7 cellular contexts compared by ENCODE assay signal in genomic region chr3:30659270-30660127, GRCh38. TPM values are rescaled to one million over a fixed set of nuclear protein-coding genes. Genes with fewer than 3 reads are reported as not detected.
DNase-seq lines count a peak whose midpoint lies in the region; ATAC-seq, FAIRE-seq and TF ChIP-seq lines count a peak whose summit lies in the region.

No MANE protein-coding gene starts in this region.

- peaks cover 99% of the 10 kb centered on the region for H3K4me1 Mint-ChIP-seq in activated CD8-positive, alpha-beta T cell treated with anti-CD3 and anti-CD28 coated beads for 36 hours (ENCODE audit: low read depth)
- H3K4me1 Mint-ChIP-seq in stimulated activated memory B cell treated with anti-CD40 and anti-IgM and Interleukin-4, amounts not matched to agents 10 μg/mL and 1 μg/mL and 100 μg/mL, for 72 hours, result peaks cover 90% of the 10 kb centered on the region

- intact Hi-C loops in activated CD8-positive, alpha-beta T cell treated with anti-CD3 and anti-CD28 coated beads for 36 hours (cut with micrococcal nuclease), result loop anchor here (2.0 to 5.0 kb wide), 2 partner anchors 33 to 39 kb away; no protein-coding TSS in a partner anchor
- intact Hi-C loops in left ventricle myocardium inferior (cut with micrococcal nuclease), result no loop called here

- FAIRE-seq in frontal cortex (lab: Jason Lieb, UNC), result no peak

- H3K4me3 Mint-ChIP-seq in activated CD8-positive, alpha-beta T cell treated with anti-CD3 and anti-CD28 coated beads for 36 hours, result peak overlapping the region; percentile 65
- H3K4me3 Mint-ChIP-seq in stimulated activated memory B cell treated with anti-CD40 and anti-IgM and Interleukin-4, amounts not matched to agents 10 μg/mL and 1 μg/mL and 100 μg/mL, for 72 hours, result no peak overlapping the region

- H3K9me3 ChIP-seq in left ventricle myocardium inferior (replicated peaks), result no peaks in the 10 kb centered on the region

- H3K4me1 ChIP-seq in left ventricle myocardium inferior, result peaks cover 100% of the 10 kb centered on the region

- CTCF ChIA-PET in activated CD8-positive, alpha-beta T cell treated with anti-CD3 and anti-CD28 coated beads for 36 hours (lab: Charles Lee), result interaction anchor here (0.7 to 5.5 kb wide), 12 partner anchors 16 to 53 kb away, joined by 3 to 26 read pairs (median 5); partner anchors contain the start of gene TGFBR2

- H3K27ac Mint-ChIP-seq in activated CD8-positive, alpha-beta T cell treated with anti-CD3 and anti-CD28 coated beads for 36 hours, result peak overlapping the region; percentile 98
- peak overlapping the region; percentile 85 for H3K27ac Mint-ChIP-seq in stimulated activated memory B cell treated with anti-CD40 and anti-IgM and Interleukin-4, amounts not matched to agents 10 μg/mL and 1 μg/mL and 100 μg/mL, for 72 hours

- POLR2A ChIA-PET in activated CD8-positive, alpha-beta T cell treated with anti-CD3 and anti-CD28 coated beads for 36 hours (lab: Charles Lee), result interaction anchor here (1.0 to 8.6 kb wide), 11 partner anchors 8 to 55 kb away, joined by 3 to 173 read pairs (median 7); partner anchors contain the start of gene TGFBR2

- H3K27me3 ChIP-seq in left ventricle myocardium inferior (ENCODE audit: low read depth), result no peaks in the 10 kb centered on the region

- no peaks in the 10 kb centered on the region for H3K9me3 Mint-ChIP-seq in activated CD8-positive, alpha-beta T cell treated with anti-CD3 and anti-CD28 coated beads for 36 hours
- no peaks in the 10 kb centered on the region for H3K9me3 Mint-ChIP-seq in stimulated activated memory B cell treated with anti-CD40 and anti-IgM and Interleukin-4, amounts not matched to agents 10 μg/mL and 1 μg/mL and 100 μg/mL, for 72 hours

- H3K4me3 ChIP-seq in left ventricle myocardium inferior, result peak overlapping the region; percentile 23

- H3K36me3 ChIP-seq in left ventricle myocardium inferior, result peaks cover 45% of the 10 kb centered on the region

- peaks cover 84% of the 10 kb centered on the region for H3K36me3 Mint-ChIP-seq in activated CD8-positive, alpha-beta T cell treated with anti-CD3 and anti-CD28 coated beads for 36 hours (ENCODE audit: low read depth)
- H3K36me3 Mint-ChIP-seq in stimulated activated memory B cell treated with anti-CD40 and anti-IgM and Interleukin-4, amounts not matched to agents 10 μg/mL and 1 μg/mL and 100 μg/mL, for 72 hours, result peaks cover 76% of the 10 kb centered on the region

- DNase-seq in HT1080 (ENCODE audit: low read depth) (peak; percentile 98), left ventricle myocardium inferior (no peak), cerebellar cortex (ENCODE audit: low spot score) (no peak), frontal cortex (ENCODE audit: low spot score in 2 of 2) (no peak), RPMI8226 (no peak)
- DNase-seq in activated CD8-positive, alpha-beta T cell treated with anti-CD3 and anti-CD28 coated beads for 36 hours, result no peak

- TF ChIP-seq CTCF in activated CD8-positive, alpha-beta T cell treated with anti-CD3 and anti-CD28 coated beads for 36 hours (IDR thresholded peaks at IDR 0.05), result no peak
- TF ChIP-seq CTCF in left ventricle myocardium inferior (IDR thresholded peaks at IDR 0.05; ENCODE audit: borderline replicate concordance), result no peak

- peak overlapping the region; percentile 81 for H3K27ac ChIP-seq in left ventricle myocardium inferior (replicated peaks)

- H3K27me3 Mint-ChIP-seq in activated CD8-positive, alpha-beta T cell treated with anti-CD3 and anti-CD28 coated beads for 36 hours, result no peaks in the 10 kb centered on the region
- no peaks in the 10 kb centered on the region for H3K27me3 Mint-ChIP-seq in stimulated activated memory B cell treated with anti-CD40 and anti-IgM and Interleukin-4, amounts not matched to agents 10 μg/mL and 1 μg/mL and 100 μg/mL, for 72 hours

- no peak for ATAC-seq in activated CD8-positive, alpha-beta T cell treated with anti-CD3 and anti-CD28 coated beads for 36 hours
- ATAC-seq in stimulated activated memory B cell treated with anti-CD40 and anti-IgM and Interleukin-4, amounts not matched to agents 10 μg/mL and 1 μg/mL and 100 μg/mL, for 72 hours, result no peak

RNA-seq across cellular contexts. Expression of gene TGFBR2, which starts 53.1 kb away (rescaled TPM):
- 76.6 and 98.3 TPM in 2 replicates for total RNA-seq in HT1080 (2014; rRNA removed; shearing (Covaris generic))
- 187 and 231 TPM in 2 replicates for polyA plus RNA-seq in HT1080 (2015; cell fraction: cytosol; rRNA removed)
- polyA plus RNA-seq in HT1080 (2015; cell fraction: nucleus; rRNA removed), result 149 and 155 TPM in 2 replicates
- 10 to 100 TPM; 49.1 to 50.0 TPM for total RNA-seq in activated CD8-positive, alpha-beta T cell treated with anti-CD3 and anti-CD28 coated beads for 36 hours
- total RNA-seq in left ventricle myocardium inferior (144 TPM), frontal cortex (4.5 TPM)
